Comparison of ENCODE assay signal across 2 cellular contexts in the genomic region with DNA sequence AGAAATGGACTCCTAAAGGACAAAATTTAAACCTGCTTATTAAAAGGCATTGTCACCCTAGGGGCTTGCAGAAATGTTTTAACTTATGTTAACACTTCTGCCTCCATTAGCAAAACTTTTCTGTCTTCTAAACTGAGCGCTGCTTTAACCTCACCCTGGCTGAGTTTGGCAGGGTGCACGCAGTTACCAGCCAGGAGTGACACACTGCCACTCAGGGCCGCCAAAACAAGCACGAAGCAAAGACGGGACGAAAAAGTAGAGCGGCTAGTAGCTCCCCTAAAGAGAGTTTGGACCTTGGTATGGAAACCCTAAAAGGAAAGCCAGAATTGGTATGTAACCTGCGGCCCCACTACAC.
TF ChIP-seq lines count a peak whose summit lies in the region.

No MANE protein-coding gene starts in this region.

TF ChIP-seq in SK-N-SH, 30 proteins besides CTCF, POLR2A, EP300 and RAD21:
- TF ChIP-seq NFIC (IDR thresholded peaks at IDR 0.05; ENCODE audit: borderline replicate concordance) (no peak), TCF12 (IDR thresholded peaks at IDR 0.05) (no peak), SMC3 (IDR thresholded peaks at IDR 0.05; ENCODE audit: low read depth, low read length) (no peak), TAF1 (IDR thresholded peaks at IDR 0.05; ENCODE audit: borderline replicate concordance, low read depth, low read length) (no peak), FOSL2 (IDR thresholded peaks at IDR 0.05; ENCODE audit: borderline replicate concordance, low read depth) (no peak), RFX5 (IDR thresholded peaks at IDR 0.05; ENCODE audit: low read length) (no peak), NRF1 (IDR thresholded peaks at IDR 0.05; ENCODE audit: low read depth, low read length) (no peak), POLR2AphosphoS5 (IDR thresholded peaks at IDR 0.05; ENCODE audit: low read depth, low read length) (no peak), ZBTB33 (IDR thresholded peaks at IDR 0.05; ENCODE audit: borderline replicate concordance, low read depth) (no peak), PBX3 (IDR thresholded peaks at IDR 0.05) (no peak), JUND (IDR thresholded peaks at IDR 0.05) (no peak)
- TF ChIP-seq, protein P1, sequence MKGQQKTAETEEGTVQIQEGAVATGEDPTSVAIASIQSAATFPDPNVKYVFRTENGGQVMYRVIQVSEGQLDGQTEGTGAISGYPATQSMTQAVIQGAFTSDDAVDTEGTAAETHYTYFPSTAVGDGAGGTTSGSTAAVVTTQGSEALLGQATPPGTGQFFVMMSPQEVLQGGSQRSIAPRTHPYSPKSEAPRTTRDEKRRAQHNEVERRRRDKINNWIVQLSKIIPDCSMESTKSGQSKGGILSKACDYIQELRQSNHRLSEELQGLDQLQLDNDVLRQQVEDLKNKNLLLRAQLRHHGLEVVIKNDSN (IDR thresholded peaks at IDR 0.05; ENCODE audit: borderline replicate concordance, low read depth) = no peak

TF ChIP-seq in SK-N-SH treated with all-trans-retinoic acid at 6 μM for 48 hours, 23 proteins besides CTCF, POLR2A, EP300 and RAD21:
- TF ChIP-seq ZNF565 (CRISPR knock-in tag; conservative IDR thresholded peaks at IDR 0.05; ENCODE audit: low read depth) = no peak
- TF ChIP-seq ARNTL (CRISPR knock-in tag; IDR thresholded peaks at IDR 0.05; ENCODE audit: borderline replicate concordance, low read depth) = no peak
- no peak for TF ChIP-seq ZFP30 (CRISPR knock-in tag; IDR thresholded peaks at IDR 0.05)
- no peak for TF ChIP-seq CSDC2 (CRISPR knock-in tag; IDR thresholded peaks at IDR 0.05)
- TF ChIP-seq TCF4 (CRISPR knock-in tag; IDR thresholded peaks at IDR 0.05; ENCODE audit: borderline replicate concordance) = no peak
